In the genomic region with DNA sequence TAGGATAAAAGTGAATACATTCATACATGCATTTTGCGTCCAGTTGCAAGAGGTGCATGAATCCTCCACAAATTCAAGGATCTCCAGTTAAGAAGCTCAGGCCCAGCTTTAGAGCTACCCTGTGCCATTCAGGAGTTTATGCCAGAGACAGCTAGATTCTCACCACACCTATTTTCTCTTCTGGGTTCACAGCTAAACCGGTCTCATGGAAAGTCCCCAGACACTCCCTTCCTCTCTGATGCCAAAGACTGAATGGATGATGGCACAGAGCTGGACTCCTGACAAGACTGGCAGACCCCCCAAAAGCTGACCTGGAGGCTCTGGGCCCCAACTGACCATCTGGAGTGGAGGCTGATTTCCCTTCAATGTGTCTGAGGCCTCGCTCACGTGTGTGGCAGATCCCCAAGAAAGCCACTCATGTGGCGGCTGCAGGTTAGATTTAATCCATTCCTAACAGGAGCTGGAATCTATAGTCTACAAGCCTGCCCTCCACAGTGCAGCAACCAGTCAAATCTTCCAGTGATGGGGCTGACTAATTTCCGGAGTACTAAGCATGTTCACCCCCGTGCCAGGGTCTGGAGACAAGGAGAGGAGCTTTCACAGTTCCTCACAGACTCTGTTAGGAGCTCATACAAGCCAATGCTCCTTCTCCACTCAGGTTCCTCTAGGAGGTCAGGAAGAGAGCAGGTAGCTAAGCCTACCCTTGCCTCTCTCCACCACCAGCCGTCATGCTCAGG, we compare ENCODE assay signal across 19 cellular contexts.
"Had no signal": no experiment of that assay in that cellular context is flagged by ENCODE, and none has a peak within 500 bp of the region (broad histone marks: within the 10 kb centered on the region; RNA-seq: fewer than 3 reads in every experiment).

No MANE protein-coding gene starts in this region.

- H3K4me1 Mint-ChIP-seq: natural killer cell; stimulated activated effector memory CD8-positive, alpha-beta T cell treated with anti-CD3 and anti-CD28 coated beads, Interleukin-12 subunit alpha, Interleukin-12 subunit beta, amount 100 ng/mL, for 72 hours had no signal

- H3K4me1 ChIP-seq: breast epithelium, left ventricle myocardium inferior, pancreas, right lobe of liver, uterus had no signal

- ATAC-seq: activated T-cell treated with anti-CD3 and anti-CD28 coated beads, Interleukin-2, amount 50 U/mL, for 72 hours; natural killer cell; stimulated activated effector memory CD8-positive, alpha-beta T cell treated with anti-CD3 and anti-CD28 coated beads, Interleukin-12 subunit alpha, Interleukin-12 subunit beta, amount 100 ng/mL, for 72 hours had no signal

- H3K4me3 ChIP-seq: breast epithelium, left ventricle myocardium inferior, pancreas, right lobe of liver, smooth muscle cell, transverse colon, uterus had no signal

- H3K27ac Mint-ChIP-seq: activated T-cell treated with anti-CD3 and anti-CD28 coated beads, Interleukin-2, amount 50 U/mL, for 72 hours; natural killer cell; stimulated activated effector memory CD8-positive, alpha-beta T cell treated with anti-CD3 and anti-CD28 coated beads, Interleukin-12 subunit alpha, Interleukin-12 subunit beta, amount 100 ng/mL, for 72 hours; T-helper 1 cell treated with Interleukin-12 subunit alpha and Interleukin-12 subunit beta and Interleukin-4 antibody, amounts not matched to agents 30 μg/mL and 1 μg/mL, for 36 hours had no signal

- H3K9me3 Mint-ChIP-seq: activated T-cell treated with anti-CD3 and anti-CD28 coated beads, Interleukin-2, amount 50 U/mL, for 72 hours; natural killer cell; stimulated activated effector memory CD8-positive, alpha-beta T cell treated with anti-CD3 and anti-CD28 coated beads, Interleukin-12 subunit alpha, Interleukin-12 subunit beta, amount 100 ng/mL, for 72 hours; T-helper 1 cell treated with Interleukin-12 subunit alpha and Interleukin-12 subunit beta and Interleukin-4 antibody, amounts not matched to agents 30 μg/mL and 1 μg/mL, for 36 hours had no signal

- H3K4me3 Mint-ChIP-seq: activated T-cell treated with anti-CD3 and anti-CD28 coated beads, Interleukin-2, amount 50 U/mL, for 72 hours; natural killer cell; stimulated activated effector memory CD8-positive, alpha-beta T cell treated with anti-CD3 and anti-CD28 coated beads, Interleukin-12 subunit alpha, Interleukin-12 subunit beta, amount 100 ng/mL, for 72 hours; T-helper 1 cell treated with Interleukin-12 subunit alpha and Interleukin-12 subunit beta and Interleukin-4 antibody, amounts not matched to agents 30 μg/mL and 1 μg/mL, for 36 hours had no signal

- H3K36me3 Mint-ChIP-seq: natural killer cell; stimulated activated effector memory CD8-positive, alpha-beta T cell treated with anti-CD3 and anti-CD28 coated beads, Interleukin-12 subunit alpha, Interleukin-12 subunit beta, amount 100 ng/mL, for 72 hours had no signal

- H3K27me3 ChIP-seq: breast epithelium, neutrophil, pancreas, right lobe of liver, transverse colon, uterus had no signal

- H3K27ac ChIP-seq: left ventricle myocardium inferior, neutrophil, pancreas, right lobe of liver, transverse colon, uterus had no signal

- DNase-seq: activated CD4-positive, alpha-beta T cell treated with anti-CD3 and anti-CD28 coated beads for 1 hour; activated effector memory CD4-positive, alpha-beta T cell treated with anti-CD3 and anti-CD28 coated beads, Interleukin-2, amount 50 U/mL, for 16 hours; activated naive CD4-positive, alpha-beta T cell treated with anti-CD3 and anti-CD28 coated beads, Interleukin-2, amount 50 U/mL, for 16 hours; activated T-cell treated with anti-CD3 and anti-CD28 coated beads, Interleukin-2, amount 50 U/mL, for 72 hours; dermis blood vessel endothelial cell; effector memory CD4-positive, alpha-beta T cell; kidney; left ventricle myocardium inferior; natural killer cell; pancreas; right lobe of liver; stimulated activated CD4-positive, alpha-beta T cell treated with anti-CD3 and anti-CD28 coated beads, Interleukin-4, amount 100 ng/mL, for 24 hours; transverse colon; uterus had no signal
